20 cellular contexts compared by ENCODE assay signal in the genomic region with DNA sequence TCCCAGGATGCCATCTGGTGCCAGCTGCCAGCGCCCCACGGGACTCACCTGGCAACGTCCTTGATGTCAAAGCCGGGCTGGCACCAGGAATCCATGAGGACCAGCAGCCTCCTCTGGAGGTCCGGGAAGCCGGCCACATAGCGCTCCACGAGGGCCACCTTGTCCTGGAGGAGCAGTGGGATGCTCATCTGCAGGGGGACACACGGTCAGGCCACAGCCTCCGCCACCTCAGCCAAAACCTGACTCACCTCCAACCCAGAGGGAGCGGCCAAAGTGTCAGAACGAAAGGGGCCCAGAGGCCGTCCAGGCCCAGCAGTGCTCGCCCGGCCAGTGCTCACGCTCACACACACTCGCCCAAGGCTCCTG. TPM values are rescaled to one million over a fixed set of nuclear protein-coding genes. Genes with fewer than 3 reads are reported as not detected.
DNase-seq lines count a peak whose midpoint lies in the region; ATAC-seq, FAIRE-seq and TF ChIP-seq lines count a peak whose summit lies in the region.
"Had no signal": no experiment of that assay in that cellular context is flagged by ENCODE, and none has a peak within 500 bp of the region (broad histone marks: within the 10 kb centered on the region; RNA-seq: fewer than 3 reads in every experiment).

No MANE protein-coding gene starts in this region.

- no peak overlapping the region for H2BK15ac ChIP-seq in H1 (ENCODE audit: low read length)

- no peak overlapping the region for H3K4ac ChIP-seq in H1 (replicated peaks; ENCODE audit: insufficient read length, low read depth, low read length)

- H3K4me3 ChIP-seq in H1 (ENCODE audit: extremely low read depth in 1 of 4, insufficient read depth in 2 of 4, low read depth in 3 of 4, low read length in 4 of 4) (no peak overlapping the region), spleen (no peak overlapping the region)
- H3K4me3 ChIP-seq: HAP-1, SJSA1 had no signal

- TF ChIP-seq POLR2A in H1 (IDR thresholded peaks at IDR 0.05; ENCODE audit: control extremely low read depth in 1 of 2, low read depth in 2 of 2, low read length in 2 of 2) (no peak), spleen (IDR thresholded peaks at IDR 0.05) (no peak), erythroblast (IDR thresholded peaks at IDR 0.05; ENCODE audit: low read length) (no peak)

- DNase-seq in activated effector memory CD4-positive, alpha-beta T cell treated with anti-CD3 and anti-CD28 coated beads, Interleukin-2, amount 50 U/mL, for 16 hours, result peak; percentile 57
- DNase-seq in activated effector memory CD4-positive, alpha-beta T cell treated with Interleukin-2 at 50 U/mL for 16 hours, result no peak
- no peak for DNase-seq in H1 (ENCODE audit: low read depth in 1 of 2, low spot score in 2 of 2)
- peak; percentile 42 for DNase-seq in left lobe of liver (ENCODE audit: low spot score)
- DNase-seq in spleen, result peak; percentile 51
- no peak for DNase-seq in activated T-cell treated with anti-CD3 and anti-CD28 coated beads for 4 hours
- no peak for DNase-seq in erythroblast (lab: John Stamatoyannopoulos, UW)
- no peak for DNase-seq in cerebellar nuclear complex (lab: John Stamatoyannopoulos, UW)
- DNase-seq: CD4-positive, alpha-beta T cell; DMS79; KBM-7; NCI-H1092; NCI-H1436; NCI-H1930; NCI-H524 treated with DMSO at 0.1 percent for 48 hours; NCI-H82 had no signal

- no peak overlapping the region for H3K27ac ChIP-seq in H1 (ENCODE audit: low read depth, low read length)
- H3K27ac ChIP-seq in spleen, result no peak overlapping the region
- H3K27ac ChIP-seq: SJSA1 had no signal

- no peak for TF ChIP-seq EP300 in H1 (IDR thresholded peaks at IDR 0.05; ENCODE audit: borderline replicate concordance in 1 of 2, low read depth in 2 of 2, low read length in 2 of 2)

- H3K56ac ChIP-seq in H1 (replicated peaks; ENCODE audit: insufficient read length, low read depth, low read length), result no peak overlapping the region

- no peak overlapping the region for H2BK20ac ChIP-seq in H1 (ENCODE audit: low read length)

- H2BK120ac ChIP-seq in H1 (replicated peaks; ENCODE audit: low read depth, low read length), result no peak overlapping the region

- no peak overlapping the region for H3K4me2 ChIP-seq in H1 (ENCODE audit: insufficient read depth in 1 of 2, low read depth in 2 of 2, low read length in 2 of 2)

- H3K4me1 ChIP-seq in H1 (replicated peaks in 1 of 4; ENCODE audit: control insufficient read depth in 3 of 4, insufficient read depth in 4 of 4, low read length in 3 of 4) (no peaks in the 10 kb centered on the region; a peak in 2 of 7 replicates), spleen (peaks cover 0 to 7% (median 0%) of the 10 kb centered on the region in 6 donors)
- H3K4me1 ChIP-seq: HAP-1, SJSA1 had no signal

- H3K9ac ChIP-seq in H1 (replicated peaks in 1 of 4; ENCODE audit: extremely low read depth in 1 of 4, low read depth in 3 of 4, low read length in 3 of 4), result no peak overlapping the region

- H2AK5ac ChIP-seq in H1 (ENCODE audit: low read depth, low read length), result no peak overlapping the region

- no peaks in the 10 kb centered on the region; a peak in 1 of 8 replicates for H3K36me3 ChIP-seq in H1 (ENCODE audit: control insufficient read depth in 2 of 4, insufficient read depth in 4 of 4, low read length in 3 of 4)
- H3K36me3 ChIP-seq in spleen, result peaks cover 0 to 33% (median 0%) of the 10 kb centered on the region in 6 donors
- H3K36me3 ChIP-seq: HAP-1, SJSA1 had no signal

- H3K79me2 ChIP-seq in H1 (ENCODE audit: control insufficient read depth in 1 of 2, insufficient read depth in 2 of 2, low read length in 2 of 2), result no peaks in the 10 kb centered on the region

- H3K9me3 ChIP-seq in H1 (ENCODE audit: insufficient read depth in 2 of 2, low read depth in 1 of 2, low read length in 1 of 2) (no peaks in the 10 kb centered on the region; a peak in 2 of 4 replicates), spleen (peaks cover 0 to 10% (median 0%) of the 10 kb centered on the region in 8 donors)
- H3K9me3 ChIP-seq: HAP-1, SJSA1 had no signal

- intact Hi-C loops in spleen (cut with DNase I; ENCODE audit: low total_unique reads), result no loop called here

- H3K23ac ChIP-seq in H1 (ENCODE audit: insufficient read length), result no peak overlapping the region

- no peaks in the 10 kb centered on the region for H3K79me1 ChIP-seq in H1 (ENCODE audit: low read depth, low read length)

- no peak overlapping the region for H4K91ac ChIP-seq in H1 (replicated peaks; ENCODE audit: insufficient read length, low read length)

- TF ChIP-seq CTCF in H1 (IDR thresholded peaks at IDR 0.05; ENCODE audit: control extremely low read depth in 1 of 3, insufficient read depth in 1 of 3, low read depth in 1 of 3, low read length in 3 of 3) (no peak), spleen (IDR thresholded peaks at IDR 0.05 in 8 of 11, conservative IDR thresholded peaks at IDR 0.05 in 3 of 11) (no peak)

- H4K8ac ChIP-seq in H1 (ENCODE audit: extremely low read depth, insufficient read depth, low read length), result 0 out of 2 replicates have a peak overlapping the region, but pooled peaks have one; percentile 36

- H2BK12ac ChIP-seq in H1 (ENCODE audit: low read depth, low read length), result no peak overlapping the region

- H2AFZ ChIP-seq in H1 (ENCODE audit: low read length), result no peak overlapping the region

- H3K18ac ChIP-seq in H1 (ENCODE audit: extremely low read depth, low read length), result no peak overlapping the region

- peaks cover 4% of the 10 kb centered on the region; the same call in 1 of the 2 replicates for H3K23me2 ChIP-seq in H1 (ENCODE audit: low read depth, low read length)

- no peak overlapping the region for H3K14ac ChIP-seq in H1 (ENCODE audit: insufficient read length)

- POLR2A ChIA-PET in H1 (lab: Charles Lee; ENCODE audit: partially characterized antibody), result interaction anchor here (0.6 kb wide), 1 partner anchor 77 kb away, joined by 3 read pairs; no protein-coding TSS in a partner anchor

- ATAC-seq in left lobe of liver, result no peak
- ATAC-seq: Panc1 had no signal

- peaks cover 0 to 7% of the 10 kb centered on the region in 2 experiments for H4K20me1 ChIP-seq in H1 (replicated peaks in 1 of 2; ENCODE audit: control insufficient read depth in 1 of 2, insufficient read depth in 2 of 2, low read length in 2 of 2)

- no peak for FAIRE-seq in H1 (lab: Jason Lieb, UNC)
- FAIRE-seq: A204.1 had no signal

- no peak overlapping the region for H2BK5ac ChIP-seq in H1 (ENCODE audit: low read depth, low read length)

- CTCF ChIA-PET in H1 (lab: Charles Lee; ENCODE audit: partially characterized antibody), result interaction anchor here (1.1 kb wide), 1 partner anchor 16 kb away, joined by 3 read pairs; no protein-coding TSS in a partner anchor

- H4K5ac ChIP-seq in H1 (ENCODE audit: insufficient read length, low read depth, low read length), result no peak overlapping the region

- 83% methylated on average over 14 of the region's 17 CpGs; no CpG with 5 or more reads in 1 of the 2 experiments for WGBS in H1 (ENCODE audit: extremely low coverage in 1 of 2, insufficient coverage in 1 of 2, insufficient read length in 1 of 2, insufficient replicate concordance in 2 of 2, low coverage in 1 of 2, low lambda C conversion rate in 2 of 2, missing lambda C conversion rate in 1 of 2), 2 experiments
- 90 to 97% (median 93%) methylated on average over 5 to 17 of the region's 17 CpGs for WGBS in spleen, 5 donors

- H3K27me3 ChIP-seq in H1 (replicated peaks in 1 of 4; ENCODE audit: control insufficient read depth in 3 of 4, extremely low read depth in 1 of 4, insufficient read depth in 3 of 4, low read length in 3 of 4) (no peaks in the 10 kb centered on the region), spleen (replicated peaks in 1 of 7) (no peaks in the 10 kb centered on the region)
- H3K27me3 ChIP-seq: SJSA1 had no signal

- no peak for TF ChIP-seq RAD21 in H1 (IDR thresholded peaks at IDR 0.05 in 1 of 2, conservative IDR thresholded peaks at IDR 0.05 in 1 of 2; ENCODE audit: low read depth in 2 of 2, low read length in 2 of 2)

TF ChIP-seq in H1, 55 proteins besides CTCF, POLR2A, EP300 and RAD21 (continues in another document):
- TF ChIP-seq RBBP5 (IDR thresholded peaks at IDR 0.05; ENCODE audit: borderline replicate concordance, low read depth, low read length) (no peak), PHF8 (conservative IDR thresholded peaks at IDR 0.05; ENCODE audit: low read depth, low read length) (no peak), SRF (IDR thresholded peaks at IDR 0.05; ENCODE audit: low read depth, low read length) (no peak), SP1 (IDR thresholded peaks at IDR 0.05; ENCODE audit: low read depth, low read length) (no peak)

RNA-seq across cellular contexts. Expression of a gene that starts 56.5 kb away (rescaled TPM):
- total RNA-seq in H1 (2021; fragmentation: NEBNext Ultra II Directional; extraction: Animal tissue kit (Norgen Biotek cat#: 25700)), result 7.0 and 7.2 TPM in 2 replicates
- polyA plus RNA-seq in H1 (2011; rRNA removed), result 9.4 and 12.7 TPM in 2 replicates
- polyA plus RNA-seq in H1 (2011; cell fraction: cytosol; rRNA removed), result 11.1 TPM
- polyA plus RNA-seq in H1 (2011; cell fraction: nucleus; rRNA removed), result 40.6 TPM
- polyA plus RNA-seq in H1 (2012, experiment 1 of 2), result 4.4 to 11.7 TPM (median 10.6 TPM) in 4 replicates
- polyA plus RNA-seq in H1 (2012, experiment 2 of 2), result 6.7 TPM
- 5.3 TPM for polyA plus RNA-seq in H1 (2013, experiment 1 of 2)
- 4.9 TPM for polyA plus RNA-seq in H1 (2013, experiment 2 of 2)
- polyA minus RNA-seq in H1 (2011; rRNA and poly(A)+ RNA removed), result 2.7 and 6.9 TPM in 2 replicates
- 6.4 TPM for polyA minus RNA-seq in H1 (2011; cell fraction: cytosol; rRNA and poly(A)+ RNA removed)
- polyA minus RNA-seq in H1 (2011; cell fraction: nucleus; rRNA and poly(A)+ RNA removed), result 11.7 TPM
- total RNA-seq in left lobe of liver, result 19.3 TPM
- 10 to 100 TPM; 14.5 to 52.8 (median 29.8) TPM for total RNA-seq in spleen
- 10 to 100 TPM; 15.6 to 62.3 (median 43.4) TPM for polyA plus RNA-seq in spleen

RNA-seq across cellular contexts. Expression of a gene that starts 56.8 kb away (rescaled TPM):
- total RNA-seq in H1 (2021; fragmentation: NEBNext Ultra II Directional; extraction: Animal tissue kit (Norgen Biotek cat#: 25700)), result 0.34 and 0.55 TPM in 2 replicates
- 0.91 and 1.5 TPM in 2 replicates for polyA plus RNA-seq in H1 (2011; rRNA removed)
- polyA plus RNA-seq in H1 (2011; cell fraction: cytosol; rRNA removed), result 1.3 TPM
- polyA plus RNA-seq in H1 (2011; cell fraction: nucleus; rRNA removed), result 4.7 TPM
- 0.41 to 1.2 TPM (median 0.88 TPM) in 4 replicates for polyA plus RNA-seq in H1 (2012, experiment 1 of 2)
- polyA plus RNA-seq in H1 (2012, experiment 2 of 2), result 0.25 TPM
- 0.53 TPM for polyA plus RNA-seq in H1 (2013, experiment 1 of 2)
- polyA plus RNA-seq in H1 (2013, experiment 2 of 2), result 0.44 TPM
- polyA minus RNA-seq in H1 (2011; rRNA and poly(A)+ RNA removed), result not detected in 2 replicates
- polyA minus RNA-seq in H1 (2011; cell fraction: cytosol; rRNA and poly(A)+ RNA removed), result 0.81 TPM
- polyA minus RNA-seq in H1 (2011; cell fraction: nucleus; rRNA and poly(A)+ RNA removed), result 1.5 TPM
- total RNA-seq in left lobe of liver, result 6.0 TPM
- 10 to 100 TPM in 2 of 7 donors, 1 to 10 TPM in 5; 1.9 to 15.0 (median 5.3) TPM for total RNA-seq in spleen
- 10 to 100 TPM in 1 of 3 donors, 1 to 10 TPM in 2; 3.2 to 10.7 (median 7.8) TPM for polyA plus RNA-seq in spleen
- total RNA-seq: SJSA1 had no signal

Comparison
In these comparisons a context has a peak if more than half of its experiments do, and no peak if none do; other contexts are left out.
1. DNase-seq: peak in activated effector memory CD4-positive, alpha-beta T cell treated with anti-CD3 and anti-CD28 coated beads, Interleukin-2, amount 50 U/mL, for 16 hours (single experiment), left lobe of liver (single experiment) and spleen (single experiment); none in activated effector memory CD4-positive, alpha-beta T cell treated with Interleukin-2 at 50 U/mL for 16 hours (single experiment), H1 (0 of 2), activated T-cell treated with anti-CD3 and anti-CD28 coated beads for 4 hours (single experiment), erythroblast (0 of 2) and cerebellar nuclear complex (0 of 2).